1 cellular context compared by ENCODE assay signal in genomic region chr2:20074001-20074648, GRCh38.
TF ChIP-seq lines count a peak whose summit lies in the region.

No MANE protein-coding gene starts in this region.

TF ChIP-seq in HepG2, 621 proteins besides CTCF, POLR2A, EP300 and RAD21 (continued from another document):
- TF ChIP-seq, protein P1, sequence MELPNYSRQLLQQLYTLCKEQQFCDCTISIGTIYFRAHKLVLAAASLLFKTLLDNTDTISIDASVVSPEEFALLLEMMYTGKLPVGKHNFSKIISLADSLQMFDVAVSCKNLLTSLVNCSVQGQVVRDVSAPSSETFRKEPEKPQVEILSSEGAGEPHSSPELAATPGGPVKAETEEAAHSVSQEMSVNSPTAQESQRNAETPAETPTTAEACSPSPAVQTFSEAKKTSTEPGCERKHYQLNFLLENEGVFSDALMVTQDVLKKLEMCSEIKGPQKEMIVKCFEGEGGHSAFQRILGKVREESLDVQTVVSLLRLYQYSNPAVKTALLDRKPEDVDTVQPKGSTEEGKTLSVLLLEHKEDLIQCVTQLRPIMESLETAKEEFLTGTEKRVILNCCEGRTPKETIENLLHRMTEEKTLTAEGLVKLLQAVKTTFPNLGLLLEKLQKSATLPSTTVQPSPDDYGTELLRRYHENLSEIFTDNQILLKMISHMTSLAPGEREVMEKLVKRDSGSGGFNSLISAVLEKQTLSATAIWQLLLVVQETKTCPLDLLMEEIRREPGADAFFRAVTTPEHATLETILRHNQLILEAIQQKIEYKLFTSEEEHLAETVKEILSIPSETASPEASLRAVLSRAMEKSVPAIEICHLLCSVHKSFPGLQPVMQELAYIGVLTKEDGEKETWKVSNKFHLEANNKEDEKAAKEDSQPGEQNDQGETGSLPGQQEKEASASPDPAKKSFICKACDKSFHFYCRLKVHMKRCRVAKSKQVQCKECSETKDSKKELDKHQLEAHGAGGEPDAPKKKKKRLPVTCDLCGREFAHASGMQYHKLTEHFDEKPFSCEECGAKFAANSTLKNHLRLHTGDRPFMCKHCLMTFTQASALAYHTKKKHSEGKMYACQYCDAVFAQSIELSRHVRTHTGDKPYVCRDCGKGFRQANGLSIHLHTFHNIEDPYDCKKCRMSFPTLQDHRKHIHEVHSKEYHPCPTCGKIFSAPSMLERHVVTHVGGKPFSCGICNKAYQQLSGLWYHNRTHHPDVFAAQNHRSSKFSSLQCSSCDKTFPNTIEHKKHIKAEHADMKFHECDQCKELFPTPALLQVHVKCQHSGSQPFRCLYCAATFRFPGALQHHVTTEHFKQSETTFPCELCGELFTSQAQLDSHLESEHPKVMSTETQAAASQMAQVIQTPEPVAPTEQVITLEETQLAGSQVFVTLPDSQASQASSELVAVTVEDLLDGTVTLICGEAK (IDR thresholded peaks at IDR 0.05), result peak; percentile 32; the same call in 1 of the 2 replicates
- TF ChIP-seq, protein P1 (CRISPR knock-in tag; IDR thresholded peaks at IDR 0.05), result peak; percentile 95
- TF ChIP-seq SMAD9 (CRISPR knock-in tag; IDR thresholded peaks at IDR 0.05) (no peak), SMAD3 (CRISPR knock-in tag; IDR thresholded peaks at IDR 0.05) (no peak), FOSL2 (CRISPR knock-in tag; IDR thresholded peaks at IDR 0.05) (0 out of 2 replicates have a peak, but pooled peaks have one; percentile 15), PAWR (CRISPR knock-in tag; IDR thresholded peaks at IDR 0.05; ENCODE audit: borderline replicate concordance) (no peak), TCF7 (IDR thresholded peaks at IDR 0.05; ENCODE audit: low read depth) (no peak), ATF1 (CRISPR knock-in tag; IDR thresholded peaks at IDR 0.05) (no peak), HOXA9 (CRISPR knock-in tag; IDR thresholded peaks at IDR 0.05; ENCODE audit: borderline replicate concordance) (no peak), ZNF709 (CRISPR knock-in tag; IDR thresholded peaks at IDR 0.05) (no peak), ZNF775 (CRISPR knock-in tag; IDR thresholded peaks at IDR 0.05; ENCODE audit: borderline replicate concordance) (no peak), ARID2 (CRISPR knock-in tag; IDR thresholded peaks at IDR 0.05; ENCODE audit: borderline replicate concordance) (no peak), HOMEZ (CRISPR knock-in tag; IDR thresholded peaks at IDR 0.05; ENCODE audit: low read depth) (no peak), ZNF841 (CRISPR knock-in tag; IDR thresholded peaks at IDR 0.05; ENCODE audit: borderline replicate concordance) (no peak), FOXM1 (CRISPR knock-in tag; IDR thresholded peaks at IDR 0.05) (no peak)
- TF ChIP-seq, protein P2, sequence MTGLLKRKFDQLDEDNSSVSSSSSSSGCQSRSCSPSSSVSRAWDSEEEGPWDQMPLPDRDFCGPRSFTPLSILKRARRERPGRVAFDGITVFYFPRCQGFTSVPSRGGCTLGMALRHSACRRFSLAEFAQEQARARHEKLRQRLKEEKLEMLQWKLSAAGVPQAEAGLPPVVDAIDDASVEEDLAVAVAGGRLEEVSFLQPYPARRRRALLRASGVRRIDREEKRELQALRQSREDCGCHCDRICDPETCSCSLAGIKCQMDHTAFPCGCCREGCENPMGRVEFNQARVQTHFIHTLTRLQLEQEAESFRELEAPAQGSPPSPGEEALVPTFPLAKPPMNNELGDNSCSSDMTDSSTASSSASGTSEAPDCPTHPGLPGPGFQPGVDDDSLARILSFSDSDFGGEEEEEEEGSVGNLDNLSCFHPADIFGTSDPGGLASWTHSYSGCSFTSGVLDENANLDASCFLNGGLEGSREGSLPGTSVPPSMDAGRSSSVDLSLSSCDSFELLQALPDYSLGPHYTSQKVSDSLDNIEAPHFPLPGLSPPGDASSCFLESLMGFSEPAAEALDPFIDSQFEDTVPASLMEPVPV (CRISPR knock-in tag; IDR thresholded peaks at IDR 0.05), result no peak
